ENCODE assay signal across 8 cellular contexts in the genomic region with DNA sequence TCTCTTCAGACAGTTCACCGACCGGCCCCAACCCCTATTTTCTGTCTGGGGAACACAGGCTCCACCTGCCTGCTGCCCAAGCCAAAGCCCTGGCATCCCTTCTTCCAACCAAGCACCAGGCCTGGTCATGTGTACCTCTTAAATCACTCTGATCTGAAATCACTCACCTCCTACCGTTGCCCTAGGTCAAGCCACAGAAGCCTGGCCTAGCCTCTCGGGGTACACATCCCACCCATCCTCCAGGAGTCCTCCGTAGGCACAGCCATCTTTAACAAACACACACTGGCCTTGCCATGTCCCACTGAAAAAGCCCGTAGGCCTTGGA.
DNase-seq lines count a peak whose midpoint lies in the region; ATAC-seq and TF ChIP-seq lines count a peak whose summit lies in the region.

No MANE protein-coding gene starts in this region.

- H3K9me3 ChIP-seq in liver (ENCODE audit: control insufficient read depth in 4 of 4, low read length in 3 of 4) (no peaks in the 10 kb centered on the region), upper lobe of left lung (no peaks in the 10 kb centered on the region)

- intact Hi-C loops in activated naive CD4-positive, alpha-beta T cell treated with anti-CD3 and anti-CD28 coated beads for 36 hours (cut with micrococcal nuclease): loop anchor here (1.0 to 2.0 kb wide), 11 partner anchors 10 to 374 kb away; a partner anchor contains a TSS

- H3K27me3 Mint-ChIP-seq in activated naive CD4-positive, alpha-beta T cell treated with anti-CD3 and anti-CD28 coated beads for 36 hours (ENCODE audit: low read depth): no peaks in the 10 kb centered on the region

- TF ChIP-seq RAD21 in liver (IDR thresholded peaks at IDR 0.05): no peak

- TF ChIP-seq POLR2A in upper lobe of left lung (IDR thresholded peaks at IDR 0.05) (no peak), erythroblast (IDR thresholded peaks at IDR 0.05; ENCODE audit: low read length) (no peak)

- H3K27me3 ChIP-seq in liver (ENCODE audit: control insufficient read depth in 4 of 4, insufficient read depth in 4 of 4, low read length in 3 of 4) (no peaks in the 10 kb centered on the region), upper lobe of left lung (no peaks in the 10 kb centered on the region)

- H3K4me1 ChIP-seq in liver (ENCODE audit: control insufficient read depth in 4 of 4, insufficient read depth in 4 of 4, low read length in 3 of 4): peaks cover 2 to 31% (median 21%) of the 10 kb centered on the region in 4 donors
- H3K4me1 ChIP-seq in upper lobe of left lung: peaks cover 36 to 39% (median 38%) of the 10 kb centered on the region in 4 donors

- CTCF ChIA-PET in activated naive CD4-positive, alpha-beta T cell treated with anti-CD3 and anti-CD28 coated beads for 36 hours (lab: Charles Lee): interaction anchor here (1.1 to 2.2 kb wide), 5 partner anchors 15 to 106 kb away, joined by 5 to 30 read pairs (median 12); no protein-coding TSS in a partner anchor

- ATAC-seq in activated naive CD4-positive, alpha-beta T cell treated with anti-CD3 and anti-CD28 coated beads, Interleukin-2, amount 50 U/mL, for 72 hours: peak in 1 of 2 donors; percentile 3
- no peak for ATAC-seq in upper lobe of left lung (ENCODE audit: low FRiP score in 2 of 2)

- no peak overlapping the region for H3K9ac ChIP-seq in liver (ENCODE audit: low read depth in 1 of 2, low read length in 2 of 2)

- H3K9me3 Mint-ChIP-seq in activated naive CD4-positive, alpha-beta T cell treated with anti-CD3 and anti-CD28 coated beads for 36 hours: no peaks in the 10 kb centered on the region
- peaks cover 0 to 3% of the 10 kb centered on the region in 2 donors for H3K9me3 Mint-ChIP-seq in activated naive CD4-positive, alpha-beta T cell treated with anti-CD3 and anti-CD28 coated beads, Interleukin-2, amount 50 U/mL, for 72 hours

- WGBS in liver: 81% methylated on average over 6 of the region's 6 CpGs
- 52 to 73% methylated on average over 6 of the region's 6 CpGs for WGBS in upper lobe of left lung, 2 donors

- H3K4me3 Mint-ChIP-seq in activated naive CD4-positive, alpha-beta T cell treated with anti-CD3 and anti-CD28 coated beads for 36 hours: no peak overlapping the region

- TF ChIP-seq EP300 in upper lobe of left lung (IDR thresholded peaks at IDR 0.05): no peak

- H3K4me3 ChIP-seq in liver (ENCODE audit: low read depth in 1 of 3, low read length in 3 of 3): no peak overlapping the region
- H3K4me3 ChIP-seq in upper lobe of left lung: peak overlapping the region in 1 of 4 donors; percentile 14

- no peaks in the 10 kb centered on the region for H3K36me3 Mint-ChIP-seq in activated naive CD4-positive, alpha-beta T cell treated with anti-CD3 and anti-CD28 coated beads for 36 hours (ENCODE audit: low read depth)
- H3K36me3 Mint-ChIP-seq in activated naive CD4-positive, alpha-beta T cell treated with anti-CD3 and anti-CD28 coated beads, Interleukin-2, amount 50 U/mL, for 72 hours: no peaks in the 10 kb centered on the region

- H3K27ac ChIP-seq in liver (ENCODE audit: low read depth in 1 of 2, low read length in 2 of 2): peak overlapping the region; percentile 59 to 76
- H3K27ac ChIP-seq in upper lobe of left lung: peak overlapping the region; percentile 72 to 93 (median 86)

- no peak for TF ChIP-seq CTCF in liver (IDR thresholded peaks at IDR 0.05; ENCODE audit: low read depth, low read length, missing input control)
- TF ChIP-seq CTCF in upper lobe of left lung (IDR thresholded peaks at IDR 0.05): no peak

- H3K27ac Mint-ChIP-seq in activated naive CD4-positive, alpha-beta T cell treated with anti-CD3 and anti-CD28 coated beads for 36 hours: peak overlapping the region; percentile 26
- H3K27ac Mint-ChIP-seq in activated naive CD4-positive, alpha-beta T cell treated with anti-CD3 and anti-CD28 coated beads, Interleukin-2, amount 50 U/mL, for 72 hours: peak overlapping the region; percentile 24 to 74

- H3K36me3 ChIP-seq in liver (ENCODE audit: control insufficient read depth in 4 of 4, insufficient read depth in 3 of 4, low read depth in 1 of 4, low read length in 3 of 4): no peaks in the 10 kb centered on the region
- H3K36me3 ChIP-seq in upper lobe of left lung: no peaks in the 10 kb centered on the region

- peaks cover 37% of the 10 kb centered on the region for H3K4me1 Mint-ChIP-seq in activated naive CD4-positive, alpha-beta T cell treated with anti-CD3 and anti-CD28 coated beads for 36 hours (ENCODE audit: low read depth)

- no peak for DNase-seq in activated naive CD4-positive, alpha-beta T cell treated with anti-CD3 and anti-CD28 coated beads for 36 hours
- no peak for DNase-seq in activated naive CD4-positive, alpha-beta T cell treated with anti-CD3 and anti-CD28 coated beads, Interleukin-2, amount 50 U/mL, for 16 hours
- DNase-seq in activated naive CD4-positive, alpha-beta T cell treated with anti-CD3 and anti-CD28 coated beads, Interleukin-2, amount 50 U/mL, for 72 hours (ENCODE audit: low spot score in 2 of 2): no peak
- DNase-seq in upper lobe of left lung: no peak
- no peak for DNase-seq in erythroblast (lab: John Stamatoyannopoulos, UW)
- DNase-seq in kidney glomerular epithelial cell (lab: John Stamatoyannopoulos, UW): no peak
- no peak for DNase-seq in activated CD4-positive, alpha-beta T cell treated with anti-CD3 and anti-CD28 coated beads, Interleukin-2, amount 50 U/mL, for 1 hour

TF ChIP-seq in liver, 16 proteins besides CTCF, POLR2A, EP300 and RAD21:
- TF ChIP-seq TAF1 (conservative IDR thresholded peaks at IDR 0.05) (no peak), FOXA2 (IDR thresholded peaks at IDR 0.05) (no peak), HNF4A (conservative IDR thresholded peaks at IDR 0.05) (no peak), EGR1 (IDR thresholded peaks at IDR 0.05; ENCODE audit: low read depth in 2 of 2) (no peak), JUND (IDR thresholded peaks at IDR 0.05) (no peak), NR2F2 (IDR thresholded peaks at IDR 0.05) (no peak), GABPA (IDR thresholded peaks at IDR 0.05 in 1 of 2, conservative IDR thresholded peaks at IDR 0.05 in 1 of 2) (no peak), FOXA1 (IDR thresholded peaks at IDR 0.05) (no peak)
- TF ChIP-seq, protein P1, sequence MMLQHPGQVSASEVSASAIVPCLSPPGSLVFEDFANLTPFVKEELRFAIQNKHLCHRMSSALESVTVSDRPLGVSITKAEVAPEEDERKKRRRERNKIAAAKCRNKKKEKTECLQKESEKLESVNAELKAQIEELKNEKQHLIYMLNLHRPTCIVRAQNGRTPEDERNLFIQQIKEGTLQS (IDR thresholded peaks at IDR 0.05): no peak
- TF ChIP-seq, protein P2, sequence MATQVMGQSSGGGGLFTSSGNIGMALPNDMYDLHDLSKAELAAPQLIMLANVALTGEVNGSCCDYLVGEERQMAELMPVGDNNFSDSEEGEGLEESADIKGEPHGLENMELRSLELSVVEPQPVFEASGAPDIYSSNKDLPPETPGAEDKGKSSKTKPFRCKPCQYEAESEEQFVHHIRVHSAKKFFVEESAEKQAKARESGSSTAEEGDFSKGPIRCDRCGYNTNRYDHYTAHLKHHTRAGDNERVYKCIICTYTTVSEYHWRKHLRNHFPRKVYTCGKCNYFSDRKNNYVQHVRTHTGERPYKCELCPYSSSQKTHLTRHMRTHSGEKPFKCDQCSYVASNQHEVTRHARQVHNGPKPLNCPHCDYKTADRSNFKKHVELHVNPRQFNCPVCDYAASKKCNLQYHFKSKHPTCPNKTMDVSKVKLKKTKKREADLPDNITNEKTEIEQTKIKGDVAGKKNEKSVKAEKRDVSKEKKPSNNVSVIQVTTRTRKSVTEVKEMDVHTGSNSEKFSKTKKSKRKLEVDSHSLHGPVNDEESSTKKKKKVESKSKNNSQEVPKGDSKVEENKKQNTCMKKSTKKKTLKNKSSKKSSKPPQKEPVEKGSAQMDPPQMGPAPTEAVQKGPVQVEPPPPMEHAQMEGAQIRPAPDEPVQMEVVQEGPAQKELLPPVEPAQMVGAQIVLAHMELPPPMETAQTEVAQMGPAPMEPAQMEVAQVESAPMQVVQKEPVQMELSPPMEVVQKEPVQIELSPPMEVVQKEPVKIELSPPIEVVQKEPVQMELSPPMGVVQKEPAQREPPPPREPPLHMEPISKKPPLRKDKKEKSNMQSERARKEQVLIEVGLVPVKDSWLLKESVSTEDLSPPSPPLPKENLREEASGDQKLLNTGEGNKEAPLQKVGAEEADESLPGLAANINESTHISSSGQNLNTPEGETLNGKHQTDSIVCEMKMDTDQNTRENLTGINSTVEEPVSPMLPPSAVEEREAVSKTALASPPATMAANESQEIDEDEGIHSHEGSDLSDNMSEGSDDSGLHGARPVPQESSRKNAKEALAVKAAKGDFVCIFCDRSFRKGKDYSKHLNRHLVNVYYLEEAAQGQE (IDR thresholded peaks at IDR 0.05): no peak
- TF ChIP-seq, protein P3, sequence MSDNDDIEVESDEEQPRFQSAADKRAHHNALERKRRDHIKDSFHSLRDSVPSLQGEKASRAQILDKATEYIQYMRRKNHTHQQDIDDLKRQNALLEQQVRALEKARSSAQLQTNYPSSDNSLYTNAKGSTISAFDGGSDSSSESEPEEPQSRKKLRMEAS (IDR thresholded peaks at IDR 0.05): no peak
